In the genomic region with DNA sequence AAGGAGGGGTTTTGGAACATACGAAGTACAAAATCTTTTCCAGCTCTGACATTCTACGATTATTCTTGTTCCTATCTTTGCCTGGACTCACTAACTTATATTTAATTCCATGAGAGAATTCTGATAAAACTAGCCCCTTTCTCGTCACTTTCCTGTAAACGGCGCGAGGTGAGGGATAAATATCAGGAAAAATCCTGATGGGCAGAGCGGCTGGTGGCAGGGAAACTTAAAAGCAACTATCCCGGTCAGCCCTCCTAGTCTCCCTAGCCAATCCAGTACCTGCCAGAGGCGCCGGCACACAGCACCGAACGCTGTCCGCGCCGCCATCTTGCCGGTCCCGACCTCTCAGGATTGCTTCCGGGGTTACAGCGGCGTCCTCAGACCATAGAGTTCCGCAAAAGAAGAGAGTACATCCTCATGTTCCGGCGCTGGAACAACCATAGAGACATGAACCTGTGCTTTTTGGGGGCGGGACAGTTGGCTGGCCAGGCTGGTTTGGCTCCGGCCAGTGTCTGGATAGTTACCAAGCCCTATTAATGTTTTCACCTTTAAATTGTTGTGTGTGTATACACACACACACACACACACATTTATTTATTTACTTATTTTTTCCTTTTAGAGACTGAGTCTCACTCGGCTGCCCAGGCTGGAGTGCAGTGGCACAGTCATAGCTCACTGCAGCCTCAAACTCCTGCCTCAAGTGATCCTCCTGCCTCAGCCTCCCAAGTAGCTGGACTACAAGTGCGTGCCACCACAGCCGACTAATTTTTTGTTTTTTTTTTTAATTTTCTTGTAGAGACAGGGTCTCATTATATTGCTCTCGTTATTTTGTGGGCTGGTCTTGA, we compare ENCODE assay signal across 1 cellular context.
TF ChIP-seq lines count a peak whose summit lies in the region.

A gene (minus strand): TSS at position 339 of the 845 bp plus-strand sequence. CDS start 12 bp downstream, at position 327.

TF ChIP-seq in HepG2, 621 proteins besides CTCF, POLR2A, EP300 and RAD21 (continued from another document and continues in another):
- TF ChIP-seq, protein P1, sequence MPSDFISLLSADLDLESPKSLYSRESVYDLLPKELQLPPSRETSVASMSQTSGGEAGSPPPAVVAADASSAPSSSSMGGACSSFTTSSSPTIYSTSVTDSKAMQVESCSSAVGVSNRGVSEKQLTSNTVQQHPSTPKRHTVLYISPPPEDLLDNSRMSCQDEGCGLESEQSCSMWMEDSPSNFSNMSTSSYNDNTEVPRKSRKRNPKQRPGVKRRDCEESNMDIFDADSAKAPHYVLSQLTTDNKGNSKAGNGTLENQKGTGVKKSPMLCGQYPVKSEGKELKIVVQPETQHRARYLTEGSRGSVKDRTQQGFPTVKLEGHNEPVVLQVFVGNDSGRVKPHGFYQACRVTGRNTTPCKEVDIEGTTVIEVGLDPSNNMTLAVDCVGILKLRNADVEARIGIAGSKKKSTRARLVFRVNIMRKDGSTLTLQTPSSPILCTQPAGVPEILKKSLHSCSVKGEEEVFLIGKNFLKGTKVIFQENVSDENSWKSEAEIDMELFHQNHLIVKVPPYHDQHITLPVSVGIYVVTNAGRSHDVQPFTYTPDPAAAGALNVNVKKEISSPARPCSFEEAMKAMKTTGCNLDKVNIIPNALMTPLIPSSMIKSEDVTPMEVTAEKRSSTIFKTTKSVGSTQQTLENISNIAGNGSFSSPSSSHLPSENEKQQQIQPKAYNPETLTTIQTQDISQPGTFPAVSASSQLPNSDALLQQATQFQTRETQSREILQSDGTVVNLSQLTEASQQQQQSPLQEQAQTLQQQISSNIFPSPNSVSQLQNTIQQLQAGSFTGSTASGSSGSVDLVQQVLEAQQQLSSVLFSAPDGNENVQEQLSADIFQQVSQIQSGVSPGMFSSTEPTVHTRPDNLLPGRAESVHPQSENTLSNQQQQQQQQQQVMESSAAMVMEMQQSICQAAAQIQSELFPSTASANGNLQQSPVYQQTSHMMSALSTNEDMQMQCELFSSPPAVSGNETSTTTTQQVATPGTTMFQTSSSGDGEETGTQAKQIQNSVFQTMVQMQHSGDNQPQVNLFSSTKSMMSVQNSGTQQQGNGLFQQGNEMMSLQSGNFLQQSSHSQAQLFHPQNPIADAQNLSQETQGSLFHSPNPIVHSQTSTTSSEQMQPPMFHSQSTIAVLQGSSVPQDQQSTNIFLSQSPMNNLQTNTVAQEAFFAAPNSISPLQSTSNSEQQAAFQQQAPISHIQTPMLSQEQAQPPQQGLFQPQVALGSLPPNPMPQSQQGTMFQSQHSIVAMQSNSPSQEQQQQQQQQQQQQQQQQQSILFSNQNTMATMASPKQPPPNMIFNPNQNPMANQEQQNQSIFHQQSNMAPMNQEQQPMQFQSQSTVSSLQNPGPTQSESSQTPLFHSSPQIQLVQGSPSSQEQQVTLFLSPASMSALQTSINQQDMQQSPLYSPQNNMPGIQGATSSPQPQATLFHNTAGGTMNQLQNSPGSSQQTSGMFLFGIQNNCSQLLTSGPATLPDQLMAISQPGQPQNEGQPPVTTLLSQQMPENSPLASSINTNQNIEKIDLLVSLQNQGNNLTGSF (CRISPR knock-in tag; IDR thresholded peaks at IDR 0.05): no peak
- TF ChIP-seq RELA (CRISPR knock-in tag; IDR thresholded peaks at IDR 0.05) (peak; percentile 84), MXD4 (CRISPR knock-in tag; IDR thresholded peaks at IDR 0.05) (peak; percentile 88), ZNF451 (CRISPR knock-in tag; IDR thresholded peaks at IDR 0.05) (no peak), GTF2F1 (IDR thresholded peaks at IDR 0.05; ENCODE audit: low read length) (no peak), SNAPC2 (CRISPR knock-in tag; IDR thresholded peaks at IDR 0.05) (no peak), KDM4B (CRISPR knock-in tag; IDR thresholded peaks at IDR 0.05) (peak; percentile 80), SMARCC2 (IDR thresholded peaks at IDR 0.05) (no peak), ZNF282 (IDR thresholded peaks at IDR 0.05; ENCODE audit: partially characterized antibody) (no peak), REL (CRISPR knock-in tag; conservative IDR thresholded peaks at IDR 0.05) (0 out of 2 replicates have a peak, but pooled peaks have one; percentile 69), ZNF776 (CRISPR knock-in tag; IDR thresholded peaks at IDR 0.05) (no peak), SRSF1 (optimal IDR thresholded peaks at IDR 0.05; ENCODE audit: low read depth, low read length) (no peak), ZNF33A (CRISPR knock-in tag; IDR thresholded peaks at IDR 0.05; ENCODE audit: borderline replicate concordance) (no peak; the same call in 1 of the 2 replicates), ZNF556 (CRISPR knock-in tag; IDR thresholded peaks at IDR 0.05; ENCODE audit: borderline replicate concordance) (no peak; the same call in 1 of the 2 replicates), ZSCAN22 (CRISPR knock-in tag; IDR thresholded peaks at IDR 0.05) (no peak), NFYB (CRISPR knock-in tag; IDR thresholded peaks at IDR 0.05) (peak; percentile 54), ZNF670 (CRISPR knock-in tag; IDR thresholded peaks at IDR 0.05; ENCODE audit: borderline replicate concordance) (peak; percentile 71; the same call in 1 of the 2 replicates), AGO2 (optimal IDR thresholded peaks at IDR 0.05; ENCODE audit: low read depth, low read length) (no peak), TOE1 (CRISPR knock-in tag; IDR thresholded peaks at IDR 0.05) (no peak), ATM (IDR thresholded peaks at IDR 0.05; ENCODE audit: borderline replicate concordance) (no peak), NONO (IDR thresholded peaks at IDR 0.05) (no peak), NONO (CRISPR knock-in tag; conservative IDR thresholded peaks at IDR 0.05) (peak; percentile 92), TGIF2 (CRISPR knock-in tag; IDR thresholded peaks at IDR 0.05) (no peak), PRMT3 (CRISPR knock-in tag; IDR thresholded peaks at IDR 0.05; ENCODE audit: borderline replicate concordance, low read depth) (0 out of 2 replicates have a peak, but pooled peaks have one; percentile 13), ZFYVE20 (CRISPR knock-in tag; IDR thresholded peaks at IDR 0.05; ENCODE audit: borderline replicate concordance, low read depth) (no peak), AHR (CRISPR knock-in tag; IDR thresholded peaks at IDR 0.05) (peak; percentile 77; the same call in 1 of the 2 replicates), ZNF235 (CRISPR knock-in tag; IDR thresholded peaks at IDR 0.05; ENCODE audit: borderline replicate concordance) (no peak; the same call in 1 of the 2 replicates), ZNF260 (CRISPR knock-in tag; IDR thresholded peaks at IDR 0.05; ENCODE audit: borderline replicate concordance, low read depth) (no peak), MTF1 (CRISPR knock-in tag; IDR thresholded peaks at IDR 0.05) (no peak), JARID2 (CRISPR knock-in tag; IDR thresholded peaks at IDR 0.05; ENCODE audit: insufficient replicate concordance) (peak; percentile 68), SALL1 (CRISPR knock-in tag; IDR thresholded peaks at IDR 0.05) (peak; percentile 86), ZNF331 (CRISPR knock-in tag; IDR thresholded peaks at IDR 0.05) (peak; percentile 86), NFE2 (CRISPR knock-in tag; IDR thresholded peaks at IDR 0.05) (no peak), ZNF879 (CRISPR knock-in tag; IDR thresholded peaks at IDR 0.05) (no peak), ZSCAN31 (CRISPR knock-in tag; IDR thresholded peaks at IDR 0.05; ENCODE audit: low read depth) (no peak), RARA (CRISPR knock-in tag; IDR thresholded peaks at IDR 0.05) (no peak), PHF21A (CRISPR knock-in tag; IDR thresholded peaks at IDR 0.05) (peak; percentile 85), CHD2 (IDR thresholded peaks at IDR 0.05; ENCODE audit: low read depth, low read length) (peak; percentile 26; the same call in 1 of the 2 replicates), TBP (CRISPR knock-in tag; IDR thresholded peaks at IDR 0.05) (no peak; the same call in 1 of the 2 replicates), SMAD3 (CRISPR knock-in tag; IDR thresholded peaks at IDR 0.05) (peak; percentile 97)
- TF ChIP-seq, protein P2, sequence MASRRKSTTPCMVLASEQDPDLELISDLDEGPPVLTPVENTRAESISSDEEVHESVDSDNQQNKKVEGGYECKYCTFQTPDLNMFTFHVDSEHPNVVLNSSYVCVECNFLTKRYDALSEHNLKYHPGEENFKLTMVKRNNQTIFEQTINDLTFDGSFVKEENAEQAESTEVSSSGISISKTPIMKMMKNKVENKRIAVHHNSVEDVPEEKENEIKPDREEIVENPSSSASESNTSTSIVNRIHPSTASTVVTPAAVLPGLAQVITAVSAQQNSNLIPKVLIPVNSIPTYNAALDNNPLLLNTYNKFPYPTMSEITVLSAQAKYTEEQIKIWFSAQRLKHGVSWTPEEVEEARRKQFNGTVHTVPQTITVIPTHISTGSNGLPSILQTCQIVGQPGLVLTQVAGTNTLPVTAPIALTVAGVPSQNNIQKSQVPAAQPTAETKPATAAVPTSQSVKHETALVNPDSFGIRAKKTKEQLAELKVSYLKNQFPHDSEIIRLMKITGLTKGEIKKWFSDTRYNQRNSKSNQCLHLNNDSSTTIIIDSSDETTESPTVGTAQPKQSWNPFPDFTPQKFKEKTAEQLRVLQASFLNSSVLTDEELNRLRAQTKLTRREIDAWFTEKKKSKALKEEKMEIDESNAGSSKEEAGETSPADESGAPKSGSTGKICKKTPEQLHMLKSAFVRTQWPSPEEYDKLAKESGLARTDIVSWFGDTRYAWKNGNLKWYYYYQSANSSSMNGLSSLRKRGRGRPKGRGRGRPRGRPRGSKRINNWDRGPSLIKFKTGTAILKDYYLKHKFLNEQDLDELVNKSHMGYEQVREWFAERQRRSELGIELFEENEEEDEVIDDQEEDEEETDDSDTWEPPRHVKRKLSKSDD (CRISPR knock-in tag; IDR thresholded peaks at IDR 0.05; ENCODE audit: low read depth): peak; percentile 92
- TF ChIP-seq, protein P3, sequence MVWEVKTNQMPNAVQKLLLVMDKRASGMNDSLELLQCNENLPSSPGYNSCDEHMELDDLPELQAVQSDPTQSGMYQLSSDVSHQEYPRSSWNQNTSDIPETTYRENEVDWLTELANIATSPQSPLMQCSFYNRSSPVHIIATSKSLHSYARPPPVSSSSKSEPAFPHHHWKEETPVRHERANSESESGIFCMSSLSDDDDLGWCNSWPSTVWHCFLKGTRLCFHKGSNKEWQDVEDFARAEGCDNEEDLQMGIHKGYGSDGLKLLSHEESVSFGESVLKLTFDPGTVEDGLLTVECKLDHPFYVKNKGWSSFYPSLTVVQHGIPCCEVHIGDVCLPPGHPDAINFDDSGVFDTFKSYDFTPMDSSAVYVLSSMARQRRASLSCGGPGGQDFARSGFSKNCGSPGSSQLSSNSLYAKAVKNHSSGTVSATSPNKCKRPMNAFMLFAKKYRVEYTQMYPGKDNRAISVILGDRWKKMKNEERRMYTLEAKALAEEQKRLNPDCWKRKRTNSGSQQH (CRISPR knock-in tag; IDR thresholded peaks at IDR 0.05; ENCODE audit: low read depth): no peak
- TF ChIP-seq, protein P4, sequence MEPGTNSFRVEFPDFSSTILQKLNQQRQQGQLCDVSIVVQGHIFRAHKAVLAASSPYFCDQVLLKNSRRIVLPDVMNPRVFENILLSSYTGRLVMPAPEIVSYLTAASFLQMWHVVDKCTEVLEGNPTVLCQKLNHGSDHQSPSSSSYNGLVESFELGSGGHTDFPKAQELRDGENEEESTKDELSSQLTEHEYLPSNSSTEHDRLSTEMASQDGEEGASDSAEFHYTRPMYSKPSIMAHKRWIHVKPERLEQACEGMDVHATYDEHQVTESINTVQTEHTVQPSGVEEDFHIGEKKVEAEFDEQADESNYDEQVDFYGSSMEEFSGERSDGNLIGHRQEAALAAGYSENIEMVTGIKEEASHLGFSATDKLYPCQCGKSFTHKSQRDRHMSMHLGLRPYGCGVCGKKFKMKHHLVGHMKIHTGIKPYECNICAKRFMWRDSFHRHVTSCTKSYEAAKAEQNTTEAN (CRISPR knock-in tag; conservative IDR thresholded peaks at IDR 0.05): peak; percentile 41; the same call in 1 of the 2 replicates
- TF ChIP-seq, protein P5, sequence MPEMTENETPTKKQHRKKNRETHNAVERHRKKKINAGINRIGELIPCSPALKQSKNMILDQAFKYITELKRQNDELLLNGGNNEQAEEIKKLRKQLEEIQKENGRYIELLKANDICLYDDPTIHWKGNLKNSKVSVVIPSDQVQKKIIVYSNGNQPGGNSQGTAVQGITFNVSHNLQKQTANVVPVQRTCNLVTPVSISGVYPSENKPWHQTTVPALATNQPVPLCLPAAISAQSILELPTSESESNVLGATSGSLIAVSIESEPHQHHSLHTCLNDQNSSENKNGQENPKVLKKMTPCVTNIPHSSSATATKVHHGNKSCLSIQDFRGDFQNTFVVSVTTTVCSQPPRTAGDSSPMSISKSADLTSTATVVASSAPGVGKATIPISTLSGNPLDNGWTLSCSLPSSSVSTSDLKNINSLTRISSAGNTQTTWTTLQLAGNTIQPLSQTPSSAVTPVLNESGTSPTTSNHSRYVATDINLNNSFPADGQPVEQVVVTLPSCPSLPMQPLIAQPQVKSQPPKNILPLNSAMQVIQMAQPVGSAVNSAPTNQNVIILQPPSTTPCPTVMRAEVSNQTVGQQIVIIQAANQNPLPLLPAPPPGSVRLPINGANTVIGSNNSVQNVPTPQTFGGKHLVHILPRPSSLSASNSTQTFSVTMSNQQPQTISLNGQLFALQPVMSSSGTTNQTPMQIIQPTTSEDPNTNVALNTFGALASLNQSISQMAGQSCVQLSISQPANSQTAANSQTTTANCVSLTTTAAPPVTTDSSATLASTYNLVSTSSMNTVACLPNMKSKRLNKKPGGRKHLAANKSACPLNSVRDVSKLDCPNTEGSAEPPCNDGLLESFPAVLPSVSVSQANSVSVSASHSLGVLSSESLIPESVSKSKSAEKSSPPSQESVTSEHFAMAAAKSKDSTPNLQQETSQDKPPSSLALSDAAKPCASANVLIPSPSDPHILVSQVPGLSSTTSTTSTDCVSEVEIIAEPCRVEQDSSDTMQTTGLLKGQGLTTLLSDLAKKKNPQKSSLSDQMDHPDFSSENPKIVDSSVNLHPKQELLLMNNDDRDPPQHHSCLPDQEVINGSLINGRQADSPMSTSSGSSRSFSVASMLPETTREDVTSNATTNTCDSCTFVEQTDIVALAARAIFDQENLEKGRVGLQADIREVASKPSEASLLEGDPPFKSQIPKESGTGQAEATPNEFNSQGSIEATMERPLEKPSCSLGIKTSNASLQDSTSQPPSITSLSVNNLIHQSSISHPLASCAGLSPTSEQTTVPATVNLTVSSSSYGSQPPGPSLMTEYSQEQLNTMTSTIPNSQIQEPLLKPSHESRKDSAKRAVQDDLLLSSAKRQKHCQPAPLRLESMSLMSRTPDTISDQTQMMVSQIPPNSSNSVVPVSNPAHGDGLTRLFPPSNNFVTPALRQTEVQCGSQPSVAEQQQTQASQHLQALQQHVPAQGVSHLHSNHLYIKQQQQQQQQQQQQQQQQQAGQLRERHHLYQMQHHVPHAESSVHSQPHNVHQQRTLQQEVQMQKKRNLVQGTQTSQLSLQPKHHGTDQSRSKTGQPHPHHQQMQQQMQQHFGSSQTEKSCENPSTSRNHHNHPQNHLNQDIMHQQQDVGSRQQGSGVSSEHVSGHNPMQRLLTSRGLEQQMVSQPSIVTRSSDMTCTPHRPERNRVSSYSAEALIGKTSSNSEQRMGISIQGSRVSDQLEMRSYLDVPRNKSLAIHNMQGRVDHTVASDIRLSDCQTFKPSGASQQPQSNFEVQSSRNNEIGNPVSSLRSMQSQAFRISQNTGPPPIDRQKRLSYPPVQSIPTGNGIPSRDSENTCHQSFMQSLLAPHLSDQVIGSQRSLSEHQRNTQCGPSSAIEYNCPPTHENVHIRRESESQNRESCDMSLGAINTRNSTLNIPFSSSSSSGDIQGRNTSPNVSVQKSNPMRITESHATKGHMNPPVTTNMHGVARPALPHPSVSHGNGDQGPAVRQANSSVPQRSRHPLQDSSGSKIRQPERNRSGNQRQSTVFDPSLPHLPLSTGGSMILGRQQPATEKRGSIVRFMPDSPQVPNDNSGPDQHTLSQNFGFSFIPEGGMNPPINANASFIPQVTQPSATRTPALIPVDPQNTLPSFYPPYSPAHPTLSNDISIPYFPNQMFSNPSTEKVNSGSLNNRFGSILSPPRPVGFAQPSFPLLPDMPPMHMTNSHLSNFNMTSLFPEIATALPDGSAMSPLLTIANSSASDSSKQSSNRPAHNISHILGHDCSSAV (CRISPR knock-in tag; IDR thresholded peaks at IDR 0.05; ENCODE audit: borderline replicate concordance): 0 out of 2 replicates have a peak, but pooled peaks have one; percentile 55
